1 cellular context compared by ENCODE assay signal in the genomic region with DNA sequence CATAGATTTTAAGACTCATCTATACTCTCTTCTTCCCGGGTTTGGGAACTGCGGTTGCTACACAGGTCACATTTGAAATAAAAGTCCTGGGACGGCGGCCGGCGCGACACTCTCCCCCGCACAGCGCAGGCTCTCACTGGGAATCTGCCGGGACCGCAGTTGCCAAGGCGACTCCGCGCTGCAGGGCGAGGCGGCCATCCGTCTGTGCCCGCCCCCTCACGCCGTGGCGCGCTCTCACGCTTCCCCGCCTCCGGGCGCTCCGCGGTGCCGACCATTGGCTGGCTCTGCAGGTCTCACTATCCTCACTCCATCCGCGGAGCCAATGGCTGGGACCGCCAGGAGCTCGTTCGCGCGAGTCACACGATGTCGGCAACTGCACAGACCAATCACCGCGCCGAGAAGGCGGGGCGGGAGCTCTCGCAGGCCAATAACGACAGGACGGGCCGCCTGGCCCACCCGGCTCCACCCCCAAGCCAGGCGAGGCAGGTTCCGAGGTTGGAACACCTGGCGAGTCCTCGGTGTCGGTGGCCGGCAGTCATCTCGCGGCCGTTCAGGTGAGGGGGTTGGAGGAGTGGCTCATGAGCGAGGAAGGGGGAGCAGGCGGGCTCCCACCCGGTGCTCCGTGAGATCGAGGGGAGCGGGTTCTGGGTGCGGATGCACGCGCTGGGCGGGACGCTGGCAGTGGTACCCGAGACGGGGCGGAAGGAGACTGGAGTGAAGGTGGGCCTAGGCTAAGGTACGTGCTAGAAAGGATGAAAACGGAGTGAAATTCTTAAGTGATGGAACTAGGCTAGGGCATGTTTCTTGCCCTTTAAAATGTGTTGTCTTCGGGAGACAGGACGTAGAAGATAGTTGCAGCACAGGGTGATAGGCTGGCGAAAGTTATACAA.
TF ChIP-seq lines count a peak whose summit lies in the region.

Gene MSMO1, plus strand, starts transcription at position 459 of the 890 bp plus-strand sequence. CDS start 5,702 bp downstream, outside the sequence.

TF ChIP-seq in K562, 482 proteins besides CTCF, POLR2A, EP300 and RAD21 (continued from another document and continues in another):
- 0 out of 2 replicates have a peak, but pooled peaks have one; percentile 8 for TF ChIP-seq ARID4B (CRISPR knock-in tag; IDR thresholded peaks at IDR 0.05)
- TF ChIP-seq, protein P1, sequence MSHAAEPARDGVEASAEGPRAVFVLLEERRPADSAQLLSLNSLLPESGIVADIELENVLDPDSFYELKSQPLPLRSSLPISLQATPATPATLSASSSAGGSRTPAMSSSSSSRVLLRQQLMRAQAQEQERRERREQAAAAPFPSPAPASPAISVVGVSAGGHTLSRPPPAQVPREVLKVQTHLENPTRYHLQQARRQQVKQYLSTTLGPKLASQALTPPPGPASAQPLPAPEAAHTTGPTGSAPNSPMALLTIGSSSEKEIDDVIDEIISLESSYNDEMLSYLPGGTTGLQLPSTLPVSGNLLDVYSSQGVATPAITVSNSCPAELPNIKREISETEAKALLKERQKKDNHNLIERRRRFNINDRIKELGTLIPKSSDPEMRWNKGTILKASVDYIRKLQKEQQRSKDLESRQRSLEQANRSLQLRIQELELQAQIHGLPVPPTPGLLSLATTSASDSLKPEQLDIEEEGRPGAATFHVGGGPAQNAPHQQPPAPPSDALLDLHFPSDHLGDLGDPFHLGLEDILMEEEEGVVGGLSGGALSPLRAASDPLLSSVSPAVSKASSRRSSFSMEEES (CRISPR knock-in tag; IDR thresholded peaks at IDR 0.05): no peak
- TF ChIP-seq KDM1A (IDR thresholded peaks at IDR 0.05): no peak
- TF ChIP-seq NCOR1 (IDR thresholded peaks at IDR 0.05): peak; percentile 39
- no peak for TF ChIP-seq CC2D1A (IDR thresholded peaks at IDR 0.05)
- TF ChIP-seq CAMTA2 (CRISPR knock-in tag; conservative IDR thresholded peaks at IDR 0.05): no peak
- TF ChIP-seq ZC3H8 (IDR thresholded peaks at IDR 0.05): no peak
- TF ChIP-seq PCBP2 (IDR thresholded peaks at IDR 0.05; ENCODE audit: low read depth, low read length, poor library complexity, severe bottlenecking): no peak
- no peak for TF ChIP-seq NFE2 (IDR thresholded peaks at IDR 0.05; ENCODE audit: low read depth)
- no peak for TF ChIP-seq GATA2 (CRISPR knock-in tag; IDR thresholded peaks at IDR 0.05)
- TF ChIP-seq CEBPZ (IDR thresholded peaks at IDR 0.05; ENCODE audit: borderline replicate concordance, low read depth, low read length): peak; percentile 92
- no peak; the same call in 1 of the 2 replicates for TF ChIP-seq DPF2 (IDR thresholded peaks at IDR 0.05)
- peak; percentile 85 for TF ChIP-seq RBFOX2 (IDR thresholded peaks at IDR 0.05; ENCODE audit: low read depth, low read length)
- no peak for TF ChIP-seq CHD1 (IDR thresholded peaks at IDR 0.05; ENCODE audit: low read length)
- TF ChIP-seq ZNF232 (CRISPR knock-in tag; IDR thresholded peaks at IDR 0.05): no peak
- no peak for TF ChIP-seq CBFB (CRISPR knock-in tag; IDR thresholded peaks at IDR 0.05)
- TF ChIP-seq, protein P2, sequence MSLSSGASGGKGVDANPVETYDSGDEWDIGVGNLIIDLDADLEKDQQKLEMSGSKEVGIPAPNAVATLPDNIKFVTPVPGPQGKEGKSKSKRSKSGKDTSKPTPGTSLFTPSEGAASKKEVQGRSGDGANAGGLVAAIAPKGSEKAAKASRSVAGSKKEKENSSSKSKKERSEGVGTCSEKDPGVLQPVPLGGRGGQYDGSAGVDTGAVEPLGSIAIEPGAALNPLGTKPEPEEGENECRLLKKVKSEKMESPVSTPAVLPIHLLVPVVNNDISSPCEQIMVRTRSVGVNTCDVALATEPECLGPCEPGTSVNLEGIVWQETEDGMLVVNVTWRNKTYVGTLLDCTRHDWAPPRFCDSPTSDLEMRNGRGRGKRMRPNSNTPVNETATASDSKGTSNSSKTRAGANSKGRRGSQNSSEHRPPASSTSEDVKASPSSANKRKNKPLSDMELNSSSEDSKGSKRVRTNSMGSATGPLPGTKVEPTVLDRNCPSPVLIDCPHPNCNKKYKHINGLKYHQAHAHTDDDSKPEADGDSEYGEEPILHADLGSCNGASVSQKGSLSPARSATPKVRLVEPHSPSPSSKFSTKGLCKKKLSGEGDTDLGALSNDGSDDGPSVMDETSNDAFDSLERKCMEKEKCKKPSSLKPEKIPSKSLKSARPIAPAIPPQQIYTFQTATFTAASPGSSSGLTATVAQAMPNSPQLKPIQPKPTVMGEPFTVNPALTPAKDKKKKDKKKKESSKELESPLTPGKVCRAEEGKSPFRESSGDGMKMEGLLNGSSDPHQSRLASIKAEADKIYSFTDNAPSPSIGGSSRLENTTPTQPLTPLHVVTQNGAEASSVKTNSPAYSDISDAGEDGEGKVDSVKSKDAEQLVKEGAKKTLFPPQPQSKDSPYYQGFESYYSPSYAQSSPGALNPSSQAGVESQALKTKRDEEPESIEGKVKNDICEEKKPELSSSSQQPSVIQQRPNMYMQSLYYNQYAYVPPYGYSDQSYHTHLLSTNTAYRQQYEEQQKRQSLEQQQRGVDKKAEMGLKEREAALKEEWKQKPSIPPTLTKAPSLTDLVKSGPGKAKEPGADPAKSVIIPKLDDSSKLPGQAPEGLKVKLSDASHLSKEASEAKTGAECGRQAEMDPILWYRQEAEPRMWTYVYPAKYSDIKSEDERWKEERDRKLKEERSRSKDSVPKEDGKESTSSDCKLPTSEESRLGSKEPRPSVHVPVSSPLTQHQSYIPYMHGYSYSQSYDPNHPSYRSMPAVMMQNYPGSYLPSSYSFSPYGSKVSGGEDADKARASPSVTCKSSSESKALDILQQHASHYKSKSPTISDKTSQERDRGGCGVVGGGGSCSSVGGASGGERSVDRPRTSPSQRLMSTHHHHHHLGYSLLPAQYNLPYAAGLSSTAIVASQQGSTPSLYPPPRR (CRISPR knock-in tag; IDR thresholded peaks at IDR 0.05; ENCODE audit: borderline replicate concordance): no peak
- no peak for TF ChIP-seq ZNF561 (CRISPR knock-in tag; conservative IDR thresholded peaks at IDR 0.05)
- TF ChIP-seq SRSF3 (IDR thresholded peaks at IDR 0.05; ENCODE audit: insufficient read depth, low read length): no peak
- peak; percentile 62 for TF ChIP-seq MAX (CRISPR knock-in tag; IDR thresholded peaks at IDR 0.05)
- TF ChIP-seq PHTF2 (CRISPR knock-in tag; IDR thresholded peaks at IDR 0.05): no peak
- TF ChIP-seq CHCHD3 (CRISPR knock-in tag; IDR thresholded peaks at IDR 0.05): no peak
- peak; percentile 63 for TF ChIP-seq CTBP1 (IDR thresholded peaks at IDR 0.05; ENCODE audit: borderline replicate concordance)
- TF ChIP-seq LEF1 (IDR thresholded peaks at IDR 0.05): no peak
- TF ChIP-seq TSHZ1 (CRISPR knock-in tag; IDR thresholded peaks at IDR 0.05): no peak
- no peak for TF ChIP-seq HSF4 (CRISPR knock-in tag; IDR thresholded peaks at IDR 0.05; ENCODE audit: borderline replicate concordance)
- TF ChIP-seq ZFX (CRISPR knock-in tag; IDR thresholded peaks at IDR 0.05): no peak
- no peak for TF ChIP-seq YBX1 (IDR thresholded peaks at IDR 0.05)
- TF ChIP-seq, protein P3, sequence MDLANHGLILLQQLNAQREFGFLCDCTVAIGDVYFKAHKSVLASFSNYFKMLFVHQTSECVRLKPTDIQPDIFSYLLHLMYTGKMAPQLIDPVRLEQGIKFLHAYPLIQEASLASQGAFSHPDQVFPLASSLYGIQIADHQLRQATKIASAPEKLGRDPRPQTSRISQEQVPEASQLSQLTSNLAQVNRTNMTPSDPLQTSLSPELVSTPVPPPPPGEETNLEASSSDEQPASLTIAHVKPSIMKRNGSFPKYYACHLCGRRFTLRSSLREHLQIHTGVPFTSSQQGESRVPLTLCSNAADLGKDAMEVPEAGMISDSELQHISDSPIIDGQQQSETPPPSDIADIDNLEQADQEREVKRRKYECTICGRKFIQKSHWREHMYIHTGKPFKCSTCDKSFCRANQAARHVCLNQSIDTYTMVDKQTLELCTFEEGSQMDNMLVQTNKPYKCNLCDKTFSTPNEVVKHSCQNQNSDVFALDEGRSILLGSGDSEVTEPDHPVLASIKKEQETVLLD (IDR thresholded peaks at IDR 0.05): 0 out of 2 replicates have a peak, but pooled peaks have one; percentile 50
